Comparison of ENCODE assay signal across 8 cellular contexts in the genomic region with DNA sequence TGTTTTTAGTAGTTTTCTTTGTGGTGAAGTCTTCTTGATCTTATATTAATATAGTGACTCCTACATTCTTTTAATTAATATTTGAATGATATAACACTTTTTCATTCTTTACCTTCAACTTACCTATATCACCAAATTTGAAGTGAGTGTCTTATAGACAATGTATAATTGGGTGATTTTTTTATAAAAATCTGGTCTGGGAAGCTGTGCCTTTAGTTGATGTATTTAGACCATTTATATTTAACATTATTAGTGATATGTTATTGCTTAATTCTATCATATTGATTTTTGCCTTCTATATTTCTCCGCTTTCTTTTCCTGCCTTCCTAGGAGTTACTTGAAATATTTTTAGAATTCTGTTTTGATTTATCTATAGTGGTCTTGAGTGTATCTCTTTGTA.
"Had no signal": no experiment of that assay in that cellular context is flagged by ENCODE, and none has a peak within 500 bp of the region (broad histone marks: within the 10 kb centered on the region; RNA-seq: fewer than 3 reads in every experiment).

No MANE protein-coding gene starts in this region.

- ATAC-seq: GM12878 had no signal

- FAIRE-seq: G401.6, GM12878, GM12891, GM12892, GM18507, GM19239 had no signal

- H3K4me3 ChIP-seq: GM12878 had no signal

- DNase-seq: GDM1, GF-D8 had no signal
